15 cellular contexts compared by ENCODE assay signal in genomic region chr10:104054430-104054829, GRCh38. TPM values are rescaled to one million over a fixed set of nuclear protein-coding genes. Genes with fewer than 3 reads are reported as not detected.
DNase-seq lines count a peak whose midpoint lies in the region; FAIRE-seq and TF ChIP-seq lines count a peak whose summit lies in the region.
"Had no signal": no experiment of that assay in that cellular context is flagged by ENCODE, and none has a peak within 500 bp of the region (broad histone marks: within the 10 kb centered on the region; RNA-seq: fewer than 3 reads in every experiment).

No MANE protein-coding gene starts in this region.

- BruUV-seq in endothelial cell of umbilical vein (replicated peaks; lab: Mats Ljungman, UMichigan), result no TSS peak

- FAIRE-seq in RCC 7860 (lab: Jason Lieb, UNC) (no peak), endothelial cell of umbilical vein (lab: Jason Lieb, UNC) (peak; percentile 66)

- H3K9ac ChIP-seq in endothelial cell of umbilical vein (replicated peaks; ENCODE audit: extremely low read depth, insufficient read depth, low read length), result peak overlapping the region; percentile 5

- dilution Hi-C loops in endothelial cell of umbilical vein (cut with MboI; ENCODE audit: extremely low pct_ligation_motif_present, low sequenced_read_pairs), result no loop called here

- DNase-seq in GM04503 (ENCODE audit: low read depth), result peak; percentile 53
- DNase-seq in RCC 7860 (ENCODE audit: low spot score), result peak; percentile 75
- peak; percentile 30 for DNase-seq in endothelial cell of umbilical vein (ENCODE audit: low read depth, low spot score)
- peak; percentile 65 for DNase-seq in renal cortical epithelial cell (ENCODE audit: low read depth)
- DNase-seq in DMS153 treated with DMSO at 0.1 percent for 48 hours (lab: John Stamatoyannopoulos, UW; ENCODE audit: unreplicated experiment), result no peak
- DNase-seq in stimulated activated CD4-positive, alpha-beta T cell treated with anti-CD3 and anti-CD28 coated beads, Interleukin-2, amount 100 ng/mL, for 48 hours, result no peak
- DNase-seq in NCI-H446 treated with DMSO at 0.1 percent for 48 hours (lab: John Stamatoyannopoulos, UW), result no peak
- DNase-seq: colonic mucosa, foreskin melanocyte, naive B cell, NCI-H1092 treated with DMSO at 0.1 percent for 48 hours, NCI-H446, SHP77, WERI-Rb-1 had no signal

- peaks cover 43% of the 10 kb centered on the region for H3K4me1 ChIP-seq in endothelial cell of umbilical vein (ENCODE audit: control insufficient read depth, extremely low read depth, insufficient read depth, low read length)
- H3K4me1 ChIP-seq: colonic mucosa had no signal

- peak overlapping the region; percentile 64 for H3K27ac ChIP-seq in endothelial cell of umbilical vein (ENCODE audit: insufficient read depth, low read depth, low read length)
- H3K27ac ChIP-seq: colonic mucosa, right atrium auricular region, WERI-Rb-1 had no signal

- H3K36me3 ChIP-seq in endothelial cell of umbilical vein (ENCODE audit: control insufficient read depth in 2 of 2, extremely low read depth in 1 of 2, insufficient read depth in 2 of 2, low read length in 2 of 2), result no peaks in the 10 kb centered on the region
- H3K36me3 ChIP-seq: colonic mucosa, right atrium auricular region, WERI-Rb-1 had no signal

- TF ChIP-seq POLR2A in endothelial cell of umbilical vein (IDR thresholded peaks at IDR 0.05; ENCODE audit: low read depth, low read length), result no peak

- no peaks in the 10 kb centered on the region for H3K9me1 ChIP-seq in endothelial cell of umbilical vein (replicated peaks; ENCODE audit: control insufficient read depth, extremely low read depth, insufficient read depth, low read length)

- no peaks in the 10 kb centered on the region for H3K27me3 ChIP-seq in endothelial cell of umbilical vein (ENCODE audit: control insufficient read depth in 2 of 2, insufficient read depth in 2 of 2, low read length in 2 of 2)
- H3K27me3 ChIP-seq: colonic mucosa, right atrium auricular region had no signal

- peak overlapping the region; percentile 17 for H2AFZ ChIP-seq in endothelial cell of umbilical vein (ENCODE audit: low read depth, low read length)

- POLR2A ChIA-PET in endothelial cell of umbilical vein (lab: Charles Lee), result interaction anchor here (0.7 to 1.7 kb wide), 2 partner anchors 66 to 67 kb away, joined by 3 read pairs; partner anchors contain the start of gene SFR1

- H4K20me1 ChIP-seq in endothelial cell of umbilical vein (replicated peaks; ENCODE audit: control insufficient read depth, extremely low read depth, insufficient read depth, low read length), result no peaks in the 10 kb centered on the region

- H3K9me3 ChIP-seq in endothelial cell of umbilical vein (replicated peaks; ENCODE audit: control insufficient read depth, insufficient read depth, low read length), result no peaks in the 10 kb centered on the region
- H3K9me3 ChIP-seq: colonic mucosa, right atrium auricular region had no signal

- peak overlapping the region; percentile 69 for H3K4me2 ChIP-seq in endothelial cell of umbilical vein (ENCODE audit: insufficient read depth, low read length)

- no peak overlapping the region for H3K4me3 ChIP-seq in endothelial cell of umbilical vein (replicated peaks in 1 of 3; ENCODE audit: insufficient read depth in 1 of 3, low read depth in 1 of 3, low read length in 3 of 3)
- H3K4me3 ChIP-seq: colonic mucosa, right atrium auricular region had no signal

- TF ChIP-seq CTCF in endothelial cell of umbilical vein (IDR thresholded peaks at IDR 0.05; ENCODE audit: extremely low read depth in 1 of 2, insufficient read depth in 1 of 2, low read depth in 1 of 2, low read length in 2 of 2), result no peak

- CTCF ChIA-PET in endothelial cell of umbilical vein (lab: Charles Lee), result interaction anchor here (0.9 to 2.8 kb wide), 7 partner anchors 9 to 166 kb away, joined by 3 to 14 read pairs (median 6); partner anchors contain the start of gene SFR1

- intact Hi-C loops in endothelial cell of umbilical vein (cut with micrococcal nuclease), result loop anchor here (2.0 kb wide), 1 partner anchor 22 kb away; no protein-coding TSS in a partner anchor

- no peaks in the 10 kb centered on the region for H3K79me2 ChIP-seq in endothelial cell of umbilical vein (ENCODE audit: control insufficient read depth, insufficient read depth, low read length)

TF ChIP-seq in endothelial cell of umbilical vein, 7 proteins besides CTCF, POLR2A, EP300 and RAD21:
- TF ChIP-seq JUN (IDR thresholded peaks at IDR 0.05; ENCODE audit: borderline replicate concordance, insufficient read depth, insufficient read length, low read depth) (peak; percentile 10), GATA2 (IDR thresholded peaks at IDR 0.05; ENCODE audit: insufficient read depth, insufficient read length, low read depth, low read length) (no peak), EZH2 (IDR thresholded peaks at IDR 0.05; ENCODE audit: borderline replicate concordance, low read depth, low read length, severe bottlenecking) (no peak), MAX (IDR thresholded peaks at IDR 0.05; ENCODE audit: insufficient read depth, insufficient read length) (no peak), MYC (IDR thresholded peaks at IDR 0.05; ENCODE audit: low read depth, low read length) (no peak), FOS (IDR thresholded peaks at IDR 0.05; ENCODE audit: borderline replicate concordance, insufficient read depth, low read length) (peak; percentile 89), POLR2AphosphoS5 (IDR thresholded peaks at IDR 0.05; ENCODE audit: insufficient read depth, low read depth, low read length) (peak; percentile 18)

RNA-seq across cellular contexts. Expression of gene COL17A1, which starts 31.2 kb away (rescaled TPM):
- total RNA-seq in endothelial cell of umbilical vein, result 1.2 and 1.3 TPM in 2 replicates
- polyA plus RNA-seq in endothelial cell of umbilical vein, result 0.11 and 0.57 TPM in 2 replicates
- polyA plus RNA-seq in endothelial cell of umbilical vein (2011; cell fraction: cytosol; rRNA removed), result 0.51 and 0.58 TPM in 2 replicates
- polyA plus RNA-seq in endothelial cell of umbilical vein (2011; cell fraction: nucleus; rRNA removed), result 1.1 and 1.7 TPM in 2 replicates
- polyA plus RNA-seq in endothelial cell of umbilical vein (2012), result 0.85 and 2.3 TPM in 2 replicates
- 0.15 and 0.17 TPM in 2 replicates for polyA minus RNA-seq in endothelial cell of umbilical vein
- polyA minus RNA-seq in endothelial cell of umbilical vein (2011; cell fraction: cytosol; rRNA and poly(A)+ RNA removed), result 0.92 TPM
- polyA minus RNA-seq in endothelial cell of umbilical vein (2011; cell fraction: nucleus; rRNA and poly(A)+ RNA removed), result 0.24 and 0.29 TPM in 2 replicates
- 0.89 and 3.3 TPM in 2 replicates for total RNA-seq in renal cortical epithelial cell

Comparison
In these comparisons a context has a peak if more than half of its experiments do, and no peak if none do; other contexts are left out.
1. DNase-seq: peak in GM04503 (single experiment), RCC 7860 (single experiment), endothelial cell of umbilical vein (single experiment) and renal cortical epithelial cell (single experiment); none in DMS153 treated with DMSO at 0.1 percent for 48 hours (single experiment), stimulated activated CD4-positive, alpha-beta T cell treated with anti-CD3 and anti-CD28 coated beads, Interleukin-2, amount 100 ng/mL, for 48 hours (0 of 2) and NCI-H446 treated with DMSO at 0.1 percent for 48 hours (single experiment).